8 cellular contexts compared by ENCODE assay signal in the genomic region with DNA sequence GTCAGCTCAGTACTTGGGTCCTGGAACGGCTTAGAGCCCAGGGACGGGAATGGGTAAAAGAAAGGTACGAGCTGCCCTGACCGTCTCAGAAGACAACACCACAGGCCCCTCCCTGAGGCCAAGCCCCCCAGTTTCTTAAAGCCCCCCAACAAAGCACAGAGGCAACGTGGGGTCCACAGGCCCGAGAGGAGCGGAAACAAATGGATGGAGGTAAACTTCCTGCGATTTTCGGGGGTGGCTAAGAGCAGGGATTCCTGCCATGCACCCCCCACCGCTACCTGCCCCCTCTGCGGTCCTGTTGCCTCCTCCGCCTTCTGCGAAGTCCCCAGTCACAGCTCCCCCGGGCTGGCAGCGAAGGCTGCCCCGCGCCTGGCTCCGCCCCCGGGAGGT. TPM values are rescaled to one million over a fixed set of nuclear protein-coding genes. Genes with fewer than 3 reads are reported as not detected.
DNase-seq lines count a peak whose midpoint lies in the region; ATAC-seq and TF ChIP-seq lines count a peak whose summit lies in the region.

No MANE protein-coding gene starts in this region.

- intact Hi-C loops in right lobe of liver (cut with DNase I), result no loop called here

- peak overlapping the region; percentile 61; the same call in 1 of the 2 replicates for H2AFZ ChIP-seq in Loucy (ENCODE audit: low read length)

- 1% methylated on average over 12 of the region's 19 CpGs for WGBS in right lobe of liver (ENCODE audit: insufficient coverage, low coverage, low lambda C conversion rate, missing lambda C conversion rate)

- no peaks in the 10 kb centered on the region for H3K9me2 ChIP-seq in Loucy (replicated peaks; ENCODE audit: low read depth, low read length)

- H3K9me3 ChIP-seq in BLaER1, result no peaks in the 10 kb centered on the region
- H3K9me3 ChIP-seq in Loucy (ENCODE audit: insufficient read depth, low read depth, low read length), result no peaks in the 10 kb centered on the region
- H3K9me3 ChIP-seq in right lobe of liver, result no peaks in the 10 kb centered on the region

- peak in 2 of 4 donors; percentile 44 to 57 for ATAC-seq in right lobe of liver

- TF ChIP-seq POLR2A in right lobe of liver (IDR thresholded peaks at IDR 0.05), result no peak

- H3K4me3 ChIP-seq in BLaER1 (peak overlapping the region; percentile 80), Loucy (ENCODE audit: low read length, poor library complexity, severe bottlenecking) (peak overlapping the region; percentile 64), right lobe of liver (peak overlapping the region; percentile 54 to 67 (median 55))

- H4K20me1 ChIP-seq in BLaER1 (peaks cover 63% of the 10 kb centered on the region), Loucy (ENCODE audit: insufficient read depth, low read length, poor library complexity, severe bottlenecking) (no peaks in the 10 kb centered on the region)

- H3K4me2 ChIP-seq in BLaER1 (peak overlapping the region; percentile 100), Loucy (ENCODE audit: low read depth, low read length, poor library complexity, severe bottlenecking) (peak overlapping the region; percentile 48)

- H3K27ac ChIP-seq in BLaER1 (peak overlapping the region; percentile 58; the same call in 1 of the 2 replicates), caudate nucleus (ENCODE audit: low read depth, low read length) (peak overlapping the region; percentile 31), right lobe of liver (no peak overlapping the region), temporal lobe (ENCODE audit: low read depth, low read length) (peak overlapping the region; percentile 92)

- peaks cover 57% of the 10 kb centered on the region for H3K4me1 ChIP-seq in BLaER1
- H3K4me1 ChIP-seq in Loucy (ENCODE audit: insufficient read depth, low read length, poor library complexity, severe bottlenecking), result no peaks in the 10 kb centered on the region
- peaks cover 0 to 4% (median 0%) of the 10 kb centered on the region in 4 donors for H3K4me1 ChIP-seq in right lobe of liver

- H3K79me2 ChIP-seq in Loucy (ENCODE audit: insufficient read depth, low read length), result no peaks in the 10 kb centered on the region

- H3K27me3 ChIP-seq in BLaER1 (peaks cover 16% of the 10 kb centered on the region), Loucy (ENCODE audit: insufficient read depth, low read length, poor library complexity, severe bottlenecking) (no peaks in the 10 kb centered on the region), right lobe of liver (no peaks in the 10 kb centered on the region)

- H3F3A ChIP-seq in Loucy (ENCODE audit: low read depth), result no peaks in the 10 kb centered on the region

- TF ChIP-seq CTCF in Loucy (conservative IDR thresholded peaks at IDR 0.05; ENCODE audit: low read length), result no peak
- no peak for TF ChIP-seq CTCF in right lobe of liver (IDR thresholded peaks at IDR 0.05)

- H3K36me3 ChIP-seq in BLaER1, result no peaks in the 10 kb centered on the region
- H3K36me3 ChIP-seq in Loucy (ENCODE audit: insufficient read depth, low read length), result no peaks in the 10 kb centered on the region
- no peaks in the 10 kb centered on the region for H3K36me3 ChIP-seq in right lobe of liver

- DNase-seq in caudate nucleus (lab: John Stamatoyannopoulos, UW) (peak in 15 of 61 donors; percentile 7 to 73 (median 36)), right lobe of liver (no peak), NCI-H2227 (lab: John Stamatoyannopoulos, UW; ENCODE audit: unreplicated experiment) (no peak), HPDE6-E6E7 (ENCODE audit: extremely low spot score) (no peak), NCI-H1417 (lab: John Stamatoyannopoulos, UW) (no peak)

- H3K9ac ChIP-seq in BLaER1, result peak overlapping the region; percentile 65
- peak overlapping the region; percentile 25 for H3K9ac ChIP-seq in Loucy (ENCODE audit: low read depth, low read length, poor library complexity, severe bottlenecking)

RNA-seq across cellular contexts. Expression of a gene that starts 48.2 kb away (rescaled TPM):
- 10 to 100 TPM in 5 of 6 experiments, 1 to 10 TPM in 1; 6.1 to 39.9 (median 22.1) TPM for total RNA-seq in right lobe of liver
- total RNA-seq in temporal lobe, result 183 TPM

Comparison
In these comparisons a context has a peak if more than half of its experiments do, and no peak if none do; other contexts are left out.
1. H3K27ac ChIP-seq: peak in BLaER1 (single experiment), caudate nucleus (single experiment) and temporal lobe (single experiment); none in right lobe of liver (0 of 3).
2. Peak in every context shown above with its lines, with median percentiles within 50 percentile points of each other: H3K4me3 ChIP-seq.